In genomic region chr1:42343049-42343448, GRCh38 we compare ENCODE assay signal across 19 cellular contexts. TPM values are rescaled to one million over a fixed set of nuclear protein-coding genes. Genes with fewer than 3 reads are reported as not detected.
DNase-seq lines count a peak whose midpoint lies in the region; ATAC-seq and TF ChIP-seq lines count a peak whose summit lies in the region.
"Had no signal": no experiment of that assay in that cellular context is flagged by ENCODE, and none has a peak within 500 bp of the region (broad histone marks: within the 10 kb centered on the region; RNA-seq: fewer than 3 reads in every experiment).

No MANE protein-coding gene starts in this region.

- no peaks in the 10 kb centered on the region for H3K27me3 Mint-ChIP-seq in Caco-2 (ENCODE audit: insufficient read depth, unreplicated experiment)

- no peak overlapping the region for H3K4me3 Mint-ChIP-seq in Caco-2 (ENCODE audit: unreplicated experiment)
- H3K4me3 Mint-ChIP-seq: B cell; CD14-positive monocyte; CD4-positive, alpha-beta T cell; CD8-positive, alpha-beta memory T cell; GM23338; H9 had no signal

- no peaks in the 10 kb centered on the region for H4K20me1 ChIP-seq in hepatocyte (ENCODE audit: insufficient read depth, poor library complexity, severe bottlenecking)
- H4K20me1 ChIP-seq: BLaER1 had no signal

- H3K4me1 Mint-ChIP-seq in Caco-2 (ENCODE audit: low read depth, unreplicated experiment), result peaks cover 30% of the 10 kb centered on the region
- H3K4me1 Mint-ChIP-seq: B cell; CD14-positive monocyte; CD8-positive, alpha-beta memory T cell had no signal

- CTCF ChIA-PET in Caco-2 (lab: Charles Lee), result no interaction called here

- no peaks in the 10 kb centered on the region for H3K36me3 ChIP-seq in Caco-2 (ENCODE audit: control insufficient read depth, insufficient read depth, low read length)
- H3K36me3 ChIP-seq in hepatocyte (replicated peaks; ENCODE audit: insufficient read depth, low read depth), result no peaks in the 10 kb centered on the region
- H3K36me3 ChIP-seq: BLaER1 had no signal

- no peaks in the 10 kb centered on the region for H3K9me3 ChIP-seq in Caco-2
- no peaks in the 10 kb centered on the region for H3K9me3 ChIP-seq in hepatocyte (ENCODE audit: low read depth)
- H3K9me3 ChIP-seq: BLaER1 had no signal

- POLR2A ChIA-PET in Caco-2 (lab: Charles Lee), result no interaction called here

- no peaks in the 10 kb centered on the region for H3K27me3 ChIP-seq in Caco-2 (replicated peaks; ENCODE audit: control insufficient read depth, insufficient read depth, low read length)
- no peaks in the 10 kb centered on the region for H3K27me3 ChIP-seq in hepatocyte
- H3K27me3 ChIP-seq: BLaER1 had no signal

- H3K27ac Mint-ChIP-seq in Caco-2 (ENCODE audit: unreplicated experiment), result peak overlapping the region; percentile 81
- H3K27ac Mint-ChIP-seq: B cell; CD14-positive monocyte; CD4-positive, alpha-beta T cell; GM23338; H9 had no signal

- H3K4me3 ChIP-seq in Caco-2 (ENCODE audit: low read depth, low read length) (no peak overlapping the region), hepatocyte (no peak overlapping the region)
- H3K4me3 ChIP-seq: BLaER1, GM23338 had no signal

- DNase-seq in left ventricle myocardium superior (no peak), Right ventricle myocardium superior (no peak), Caco-2 (no peak), hepatocyte (ENCODE audit: low spot score) (no peak), cerebellar nuclear complex (lab: John Stamatoyannopoulos, UW) (no peak)
- DNase-seq: Calu3; CD4-positive, alpha-beta T cell; CD8-positive, alpha-beta memory T cell; DMS53; DMS79 treated with DMSO at 0.1 percent for 48 hours; H9 had no signal

- H3K9me2 ChIP-seq in hepatocyte (replicated peaks; ENCODE audit: insufficient read depth), result no peaks in the 10 kb centered on the region

- no peak for TF ChIP-seq CTCF in Caco-2 (IDR thresholded peaks at IDR 0.05; ENCODE audit: insufficient read depth in 1 of 2, low read depth in 1 of 2, low read length in 1 of 2, severe bottlenecking in 1 of 2, unreplicated experiment in 1 of 2)
- no peak for TF ChIP-seq CTCF in hepatocyte (IDR thresholded peaks at IDR 0.05; ENCODE audit: poor library complexity)

- peak overlapping the region; percentile 24 for H3K27ac ChIP-seq in hepatocyte
- H3K27ac ChIP-seq: BLaER1 had no signal

- BruUV-seq in Caco-2 (replicated peaks; lab: Mats Ljungman, UMichigan), result no TSS peak

- intact Hi-C loops in left ventricle myocardium superior (cut with micrococcal nuclease), result loop anchor here (10.0 kb wide), 1 partner anchor 112 kb away; the partner anchor contains the start of genes PPCS and ZMYND12
- intact Hi-C loops in Right ventricle myocardium superior (cut with DNase I), result no loop called here
- intact Hi-C loops in Caco-2 (cut with micrococcal nuclease; ENCODE audit: unreplicated experiment), result no loop called here

- H3K36me3 Mint-ChIP-seq in Caco-2 (ENCODE audit: insufficient read depth, unreplicated experiment), result no peaks in the 10 kb centered on the region
- H3K36me3 Mint-ChIP-seq: CD14-positive monocyte had no signal

- H3K4me2 ChIP-seq in hepatocyte, result peak overlapping the region; percentile 29
- H3K4me2 ChIP-seq: BLaER1, GM23338 had no signal

- H3K9me3 Mint-ChIP-seq in Caco-2 (ENCODE audit: unreplicated experiment), result no peaks in the 10 kb centered on the region
- H3K9me3 Mint-ChIP-seq: CD4-positive, alpha-beta T cell; CD8-positive, alpha-beta memory T cell; GM23338; H9 had no signal

- H3K4me1 ChIP-seq in Caco-2 (peaks cover 52% of the 10 kb centered on the region), hepatocyte (ENCODE audit: insufficient read depth) (peaks cover 5% of the 10 kb centered on the region)
- H3K4me1 ChIP-seq: BLaER1 had no signal

- no peaks in the 10 kb centered on the region for H3K79me2 ChIP-seq in hepatocyte

- H2AFZ ChIP-seq in hepatocyte, result no peak overlapping the region
- H2AFZ ChIP-seq: GM23338 had no signal

- ATAC-seq in left ventricle myocardium superior (peak; percentile 60), Right ventricle myocardium superior (ENCODE audit: poor library complexity) (no peak), GM19328 (IDR thresholded peaks at IDR 0.05; ENCODE audit: unreplicated experiment) (no peak), HG03108 (IDR thresholded peaks at IDR 0.05; ENCODE audit: unreplicated experiment) (no peak)
- ATAC-seq: GM23338, HCT116 had no signal

- 81% methylated on average over 5 of the region's 5 CpGs for WGBS in hepatocyte (ENCODE audit: low lambda C conversion rate, missing lambda C conversion rate)

RNA-seq across cellular contexts. Expression of gene FOXJ3, which starts 8.0 kb away (rescaled TPM):
- total RNA-seq in left ventricle myocardium superior (35.1 TPM), Right ventricle myocardium superior (33.1 TPM), Caco-2 (2022) (60.2 and 66.7 TPM in 2 replicates), hepatocyte (39.0 and 47.9 TPM in 2 replicates)
- 17.6 and 19.0 TPM in 2 replicates for polyA plus RNA-seq in hepatocyte

RNA-seq across cellular contexts. Expression of gene RIMKLA, which starts 37.5 kb away (rescaled TPM):
- 9.7 TPM for total RNA-seq in left ventricle myocardium superior
- 7.6 TPM for total RNA-seq in Right ventricle myocardium superior
- 10.6 and 12.4 TPM in 2 replicates for total RNA-seq in Caco-2 (2022)
- total RNA-seq in hepatocyte, result 1.1 and 1.4 TPM in 2 replicates
- 0.66 and 2.3 TPM in 2 replicates for polyA plus RNA-seq in hepatocyte
- total RNA-seq: A172, B cell had no signal
- polyA plus RNA-seq: CD14-positive monocyte had no signal
